15 cellular contexts compared by ENCODE assay signal in genomic region chr5:27473300-27474053, GRCh38.
A peak's percentile ranks its signal among the peaks of the same experiment; 100 is the strongest.
DNase-seq lines count a peak whose midpoint lies in the region; ATAC-seq, FAIRE-seq and TF ChIP-seq lines count a peak whose summit lies in the region.
"Had no signal": no experiment of that assay in that cellular context is flagged by ENCODE, and none has a peak within 500 bp of the region (broad histone marks: within the 10 kb centered on the region; RNA-seq: fewer than 3 reads in every experiment).

No MANE protein-coding gene starts in this region.

- TF ChIP-seq RAD21 in HepG2 (CRISPR knock-in tag; IDR thresholded peaks at IDR 0.05): no peak

- H3K9me3 ChIP-seq in HepG2 (ENCODE audit: low read length) (no peaks in the 10 kb centered on the region), right lobe of liver (no peaks in the 10 kb centered on the region), OCI-LY3 (ENCODE audit: insufficient read depth, low read length) (no peaks in the 10 kb centered on the region)
- H3K9me3 ChIP-seq: ascending aorta had no signal

- no peaks in the 10 kb centered on the region for H3K27me3 Mint-ChIP-seq in activated T-cell treated with anti-CD3 and anti-CD28 coated beads, Interleukin-2, amount 50 U/mL, for 4 hours (ENCODE audit: low read depth)

- peak overlapping the region; percentile 84 for H3K4me2 ChIP-seq in HepG2 (ENCODE audit: low read depth, low read length)
- no peak overlapping the region for H3K4me2 ChIP-seq in OCI-LY3 (ENCODE audit: low read length)

- DNase-seq in HepG2 (ENCODE audit: low spot score) (peak; percentile 21), right lobe of liver (no peak), fibroblast of mammary gland (ENCODE audit: low read depth) (no peak), DMS 273 treated with DMSO at 0.1 percent for 48 hours (lab: John Stamatoyannopoulos, UW) (no peak)
- DNase-seq in activated T-cell treated with anti-CD3 and anti-CD28 coated beads, Interleukin-2, amount 50 U/mL, for 4 hours: no peak
- DNase-seq: NCI-H1092 treated with DMSO at 0.1 percent for 48 hours, NCI-H748 treated with DMSO at 0.1 percent for 48 hours, transverse colon had no signal

- H3K9ac ChIP-seq in HepG2 (ENCODE audit: insufficient read depth, low read depth, low read length): peak overlapping the region; percentile 97
- no peak overlapping the region for H3K9ac ChIP-seq in OCI-LY3 (ENCODE audit: low read length)

- no peaks in the 10 kb centered on the region for H3K4me1 Mint-ChIP-seq in activated T-cell treated with anti-CD3 and anti-CD28 coated beads, Interleukin-2, amount 50 U/mL, for 4 hours (ENCODE audit: low read depth)

- H4K20me1 ChIP-seq in HepG2 (ENCODE audit: insufficient read depth, low read length): peaks cover 18% of the 10 kb centered on the region
- H4K20me1 ChIP-seq in OCI-LY3 (ENCODE audit: insufficient read depth, low read length): no peaks in the 10 kb centered on the region

- H3K4me3 Mint-ChIP-seq in activated T-cell treated with anti-CD3 and anti-CD28 coated beads, Interleukin-2, amount 50 U/mL, for 4 hours: no peak overlapping the region

- in situ Hi-C loops in HepG2 (cut with HindIII; ENCODE audit: extremely low pct_ligation_motif_present, low pct_unique_long_range_greater_than_20kb): no loop called here

- H3K27ac ChIP-seq in HepG2 (ENCODE audit: extremely low read length, insufficient read depth, low read length): peak overlapping the region; percentile 98
- H3K27ac ChIP-seq in right lobe of liver: no peak overlapping the region
- no peak overlapping the region for H3K27ac ChIP-seq in OCI-LY3 (ENCODE audit: low read length)
- H3K27ac ChIP-seq: ascending aorta, C4-2B, skin epidermis, transverse colon had no signal

- no peaks in the 10 kb centered on the region; a peak in 1 of 5 replicates for H3K27me3 ChIP-seq in HepG2 (ENCODE audit: control insufficient read depth in 1 of 2, insufficient read depth in 2 of 2, low read length in 2 of 2)
- no peaks in the 10 kb centered on the region for H3K27me3 ChIP-seq in right lobe of liver
- no peaks in the 10 kb centered on the region for H3K27me3 ChIP-seq in OCI-LY3 (ENCODE audit: low read depth, low read length)
- H3K27me3 ChIP-seq: ascending aorta, transverse colon had no signal

- peaks cover 26% of the 10 kb centered on the region for H3K9me3 Mint-ChIP-seq in activated T-cell treated with anti-CD3 and anti-CD28 coated beads, Interleukin-2, amount 50 U/mL, for 4 hours

- WGBS in HepG2 (ENCODE audit: low lambda C conversion rate): 2% methylated on average over 5 of the region's 5 CpGs
- WGBS in right lobe of liver (ENCODE audit: insufficient coverage, low coverage, low lambda C conversion rate, missing lambda C conversion rate): 37% methylated on average over 5 of the region's 5 CpGs

- POLR2A ChIA-PET in HepG2 (lab: Yijun Ruan, JAX): interaction anchor here (1.8 kb wide), 1 partner anchor 9 kb away, joined by 10 read pairs; no protein-coding TSS in a partner anchor

- TF ChIP-seq POLR2A in HepG2 (IDR thresholded peaks at IDR 0.05; ENCODE audit: insufficient read depth in 1 of 2, low read depth in 2 of 2, low read length in 2 of 2) (no peak), right lobe of liver (IDR thresholded peaks at IDR 0.05) (no peak)

- H3K36me3 Mint-ChIP-seq in activated T-cell treated with anti-CD3 and anti-CD28 coated beads, Interleukin-2, amount 50 U/mL, for 4 hours (ENCODE audit: insufficient read depth): no peaks in the 10 kb centered on the region

- no peak for TF ChIP-seq EP300 in HepG2 (IDR thresholded peaks at IDR 0.05; ENCODE audit: low read depth in 2 of 2, low read length in 2 of 2)
- TF ChIP-seq EP300 in HepG2 (CRISPR knock-in tag; IDR thresholded peaks at IDR 0.05; ENCODE audit: borderline replicate concordance): no peak

- intact Hi-C loops in HepG2 (cut with micrococcal nuclease; ENCODE audit: unreplicated experiment) (loop anchor here (2.0 kb wide), 1 partner anchor 85 kb away; no protein-coding TSS in a partner anchor), right lobe of liver (cut with DNase I) (no loop called here)

- H3K4me3 ChIP-seq in HepG2 (replicated peaks in 1 of 3; ENCODE audit: insufficient read depth in 1 of 3, low read depth in 2 of 3, low read length in 3 of 3) (peak overlapping the region; percentile 77 to 82 (median 78)), right lobe of liver (no peak overlapping the region), OCI-LY3 (ENCODE audit: low read length) (no peak overlapping the region), fibroblast of mammary gland (ENCODE audit: control insufficient read depth, low read depth, low read length) (peak overlapping the region; percentile 4)
- H3K4me3 ChIP-seq: ascending aorta, skin epidermis, transverse colon had no signal

- peaks cover 50% of the 10 kb centered on the region for H3K79me2 ChIP-seq in HepG2 (ENCODE audit: insufficient read depth, low read length)
- no peaks in the 10 kb centered on the region for H3K79me2 ChIP-seq in OCI-LY3 (ENCODE audit: low read length)

- CTCF ChIA-PET in HepG2 (lab: Yijun Ruan, JAX; ENCODE audit: low intra/inter-chr PET ratio, low total read pairs): no interaction called here

- H3K4me1 ChIP-seq in HepG2 (ENCODE audit: insufficient read depth, low read length) (peaks cover 39% of the 10 kb centered on the region), right lobe of liver (no peaks in the 10 kb centered on the region), OCI-LY3 (ENCODE audit: low read length) (no peaks in the 10 kb centered on the region)
- H3K4me1 ChIP-seq: ascending aorta, transverse colon had no signal

- H2AFZ ChIP-seq in HepG2 (ENCODE audit: low read length) (no peak overlapping the region), OCI-LY3 (ENCODE audit: low read depth, low read length) (0 out of 2 replicates have a peak overlapping the region, but pooled peaks have one; percentile 13)

- no peak for FAIRE-seq in HepG2 (lab: Jason Lieb, UNC)
- FAIRE-seq: endometrium had no signal

- BruUV-seq in HepG2 (replicated peaks; lab: Mats Ljungman, UMichigan): no TSS peak

- no peak for ATAC-seq in HepG2
- ATAC-seq in right lobe of liver: no peak
- ATAC-seq in HG02981 (IDR thresholded peaks at IDR 0.05; ENCODE audit: unreplicated experiment): no peak
- ATAC-seq in activated T-cell treated with anti-CD3 and anti-CD28 coated beads, Interleukin-2, amount 50 U/mL, for 4 hours: no peak
- no peak for ATAC-seq in HG03378 (IDR thresholded peaks at IDR 0.05; ENCODE audit: unreplicated experiment)

- TF ChIP-seq CTCF in HepG2 (CRISPR knock-in tag; IDR thresholded peaks at IDR 0.05) (no peak), right lobe of liver (IDR thresholded peaks at IDR 0.05) (no peak), OCI-LY3 (IDR thresholded peaks at IDR 0.05; ENCODE audit: low read depth, low read length) (no peak), fibroblast of mammary gland (conservative IDR thresholded peaks at IDR 0.05; ENCODE audit: control insufficient read depth, insufficient read depth, low read depth, low read length) (no peak)

- H3K36me3 ChIP-seq in HepG2 (replicated peaks in 1 of 2; ENCODE audit: control insufficient read depth in 1 of 2, insufficient read depth in 2 of 2, low read length in 2 of 2) (peaks cover 20 to 33% of the 10 kb centered on the region in 2 experiments), right lobe of liver (no peaks in the 10 kb centered on the region), OCI-LY3 (replicated peaks; ENCODE audit: low read depth, low read length) (no peaks in the 10 kb centered on the region)
- H3K36me3 ChIP-seq: ascending aorta, transverse colon had no signal

TF ChIP-seq in HepG2, 621 proteins besides CTCF, POLR2A, EP300 and RAD21 (continues in another document):
- TF ChIP-seq DMAP1 (CRISPR knock-in tag; IDR thresholded peaks at IDR 0.05) (no peak), NONO (IDR thresholded peaks at IDR 0.05) (no peak), NONO (CRISPR knock-in tag; conservative IDR thresholded peaks at IDR 0.05) (no peak), MAFF (IDR thresholded peaks at IDR 0.05; ENCODE audit: low read depth, low read length) (peak; percentile 89), PHF8 (CRISPR knock-in tag; IDR thresholded peaks at IDR 0.05) (no peak; the same call in 1 of the 2 replicates), ASH2L (IDR thresholded peaks at IDR 0.05; ENCODE audit: insufficient read length, low read depth, low read length) (peak; percentile 31), ZNF101 (CRISPR knock-in tag; IDR thresholded peaks at IDR 0.05; ENCODE audit: borderline replicate concordance, low read depth) (no peak), ZNF256 (CRISPR knock-in tag; conservative IDR thresholded peaks at IDR 0.05) (no peak), HNRNPL (IDR thresholded peaks at IDR 0.05; ENCODE audit: low read depth, low read length) (no peak), SIN3B (IDR thresholded peaks at IDR 0.05; ENCODE audit: low read length) (no peak), NFIB (CRISPR knock-in tag; IDR thresholded peaks at IDR 0.05; ENCODE audit: borderline replicate concordance) (no peak), SRSF9 (IDR thresholded peaks at IDR 0.05; ENCODE audit: borderline replicate concordance, insufficient read depth, low read depth, low read length, poor library complexity, severe bottlenecking) (no peak), MAFK (conservative IDR thresholded peaks at IDR 0.05 in 1 of 2, IDR thresholded peaks at IDR 0.05 in 1 of 2; ENCODE audit: low read length in 2 of 2) (peak; percentile 89 to 94), ZKSCAN5 (CRISPR knock-in tag; IDR thresholded peaks at IDR 0.05) (no peak), FOXA3 (CRISPR knock-in tag; IDR thresholded peaks at IDR 0.05) (no peak), BHLHE40 (IDR thresholded peaks at IDR 0.05; ENCODE audit: low read length) (peak; percentile 67)
- TF ChIP-seq, protein P1, sequence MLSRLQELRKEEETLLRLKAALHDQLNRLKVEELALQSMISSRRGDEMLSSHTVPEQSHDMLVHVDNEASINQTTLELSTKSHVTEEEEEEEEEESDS (CRISPR knock-in tag; IDR thresholded peaks at IDR 0.05; ENCODE audit: borderline replicate concordance): no peak
- TF ChIP-seq, protein P2, sequence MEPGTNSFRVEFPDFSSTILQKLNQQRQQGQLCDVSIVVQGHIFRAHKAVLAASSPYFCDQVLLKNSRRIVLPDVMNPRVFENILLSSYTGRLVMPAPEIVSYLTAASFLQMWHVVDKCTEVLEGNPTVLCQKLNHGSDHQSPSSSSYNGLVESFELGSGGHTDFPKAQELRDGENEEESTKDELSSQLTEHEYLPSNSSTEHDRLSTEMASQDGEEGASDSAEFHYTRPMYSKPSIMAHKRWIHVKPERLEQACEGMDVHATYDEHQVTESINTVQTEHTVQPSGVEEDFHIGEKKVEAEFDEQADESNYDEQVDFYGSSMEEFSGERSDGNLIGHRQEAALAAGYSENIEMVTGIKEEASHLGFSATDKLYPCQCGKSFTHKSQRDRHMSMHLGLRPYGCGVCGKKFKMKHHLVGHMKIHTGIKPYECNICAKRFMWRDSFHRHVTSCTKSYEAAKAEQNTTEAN (CRISPR knock-in tag; conservative IDR thresholded peaks at IDR 0.05): no peak
- TF ChIP-seq, protein P3, sequence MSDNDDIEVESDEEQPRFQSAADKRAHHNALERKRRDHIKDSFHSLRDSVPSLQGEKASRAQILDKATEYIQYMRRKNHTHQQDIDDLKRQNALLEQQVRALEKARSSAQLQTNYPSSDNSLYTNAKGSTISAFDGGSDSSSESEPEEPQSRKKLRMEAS (IDR thresholded peaks at IDR 0.05): peak; percentile 27; the same call in 1 of the 2 replicates

Comparison
In these comparisons a context has a peak if more than half of its experiments do, and no peak if none do; other contexts are left out.
1. H3K4me3 ChIP-seq: peak in HepG2 (3 of 3) and fibroblast of mammary gland (single experiment); none in right lobe of liver (0 of 3) and OCI-LY3 (single experiment).